ENCODE assay signal across 13 cellular contexts in genomic region chr12:32445356-32445755, GRCh38.
"Had no signal": no experiment of that assay in that cellular context is flagged by ENCODE, and none has a peak within 500 bp of the region (broad histone marks: within the 10 kb centered on the region; RNA-seq: fewer than 3 reads in every experiment).

No MANE protein-coding gene starts in this region.

- H3K36me3 Mint-ChIP-seq: activated naive CD4-positive, alpha-beta T cell treated with anti-CD3 and anti-CD28 coated beads, Interleukin-2, amount 50 U/mL, for 72 hours; brain had no signal

- H3K4me3 Mint-ChIP-seq: activated T-cell treated with anti-CD3 and anti-CD28 coated beads, Interleukin-2, amount 50 U/mL, for 24 hours; brain; stimulated activated naive CD8-positive, alpha-beta T cell treated with anti-CD3 and anti-CD28 coated beads, Interleukin-15, Interleukin-2, amounts not matched to agents 100 ng/mL and 50 ng/mL, for 24 hours had no signal

- H3K9me3 Mint-ChIP-seq: activated naive CD4-positive, alpha-beta T cell treated with anti-CD3 and anti-CD28 coated beads, Interleukin-2, amount 50 U/mL, for 72 hours; activated T-cell treated with anti-CD3 and anti-CD28 coated beads, Interleukin-2, amount 50 U/mL, for 24 hours; brain; stimulated activated naive CD8-positive, alpha-beta T cell treated with anti-CD3 and anti-CD28 coated beads, Interleukin-15, Interleukin-2, amounts not matched to agents 100 ng/mL and 50 ng/mL, for 24 hours had no signal

- H3K9me3 ChIP-seq: esophagus muscularis mucosa had no signal

- H3K27ac Mint-ChIP-seq: activated naive CD4-positive, alpha-beta T cell treated with anti-CD3 and anti-CD28 coated beads, Interleukin-2, amount 50 U/mL, for 72 hours; activated T-cell treated with anti-CD3 and anti-CD28 coated beads, Interleukin-2, amount 50 U/mL, for 24 hours; stimulated activated naive CD8-positive, alpha-beta T cell treated with anti-CD3 and anti-CD28 coated beads, Interleukin-15, Interleukin-2, amounts not matched to agents 100 ng/mL and 50 ng/mL, for 24 hours had no signal

- DNase-seq: activated CD4-positive, alpha-beta T cell treated with anti-CD3 and anti-CD28 coated beads, Interleukin-2, amount 50 U/mL, for 4 hours; activated CD4-positive, CD25-positive, alpha-beta regulatory T cell treated with anti-CD3 and anti-CD28 coated beads, Interleukin-2, amount 50 U/mL, for 72 hours; activated effector memory CD4-positive, alpha-beta T cell treated with anti-CD3 and anti-CD28 coated beads, Interleukin-2, amount 50 U/mL, for 16 hours; activated T-cell treated with anti-CD3 and anti-CD28 coated beads, Interleukin-2, amount 50 U/mL, for 24 hours; amniotic stem cell; glutamatergic neuron; stimulated activated CD4-positive, alpha-beta T cell treated with anti-CD3 and anti-CD28 coated beads, Interleukin-15, amount 100 ng/mL, for 24 hours; stimulated activated CD4-positive, alpha-beta T cell treated with anti-CD3 and anti-CD28 coated beads, Interleukin-4, amount 100 ng/mL, for 24 hours had no signal

- H3K27ac ChIP-seq: esophagus muscularis mucosa had no signal

- H3K4me3 ChIP-seq: esophagus muscularis mucosa had no signal

- H3K27me3 Mint-ChIP-seq: activated T-cell treated with anti-CD3 and anti-CD28 coated beads, Interleukin-2, amount 50 U/mL, for 24 hours; stimulated activated naive CD8-positive, alpha-beta T cell treated with anti-CD3 and anti-CD28 coated beads, Interleukin-15, Interleukin-2, amounts not matched to agents 100 ng/mL and 50 ng/mL, for 24 hours had no signal

- ATAC-seq: activated naive CD4-positive, alpha-beta T cell treated with anti-CD3 and anti-CD28 coated beads, Interleukin-2, amount 50 U/mL, for 72 hours; left lobe of liver had no signal

- H3K36me3 ChIP-seq: esophagus muscularis mucosa had no signal

- H3K27me3 ChIP-seq: esophagus muscularis mucosa had no signal
